8 cellular contexts compared by ENCODE assay signal in genomic region chr2:27071277-27071989, GRCh38. TPM values are rescaled to one million over a fixed set of nuclear protein-coding genes. Genes with fewer than 3 reads are reported as not detected.
DNase-seq lines count a peak whose midpoint lies in the region; TF ChIP-seq lines count a peak whose summit lies in the region.

TSS of gene OST4 (minus strand) at chr2:27071654.

- H3K4me3 Mint-ChIP-seq in H9: peak within 1 kb of the TSS; percentile 94 to 97

- no peak within 1 kb of the TSS for H3K4ac ChIP-seq in H9 (ENCODE audit: low read depth, low read length)

- H3K27ac ChIP-seq in H9 (ENCODE audit: insufficient read length, low read depth, low read length): no peak within 1 kb of the TSS

- H3K9ac ChIP-seq in ES-I3 (ENCODE audit: low read depth, low read length) (peak within 1 kb of the TSS; percentile 92), H9 (ENCODE audit: extremely low read depth, insufficient read length, low read length) (peak within 1 kb of the TSS; percentile 85)

- H3K4me3 ChIP-seq in MG63: peak within 1 kb of the TSS; percentile 92
- peak within 1 kb of the TSS; percentile 78 to 91 for H3K4me3 ChIP-seq in foreskin fibroblast (ENCODE audit: low read depth in 1 of 2, low read length in 2 of 2)
- peak within 1 kb of the TSS; percentile 92 for H3K4me3 ChIP-seq in neuron (ENCODE audit: low read length)

- H3K56ac ChIP-seq in H9 (ENCODE audit: insufficient read length, low read depth, low read length): no peak within 1 kb of the TSS

- no peaks in the 10 kb centered on the region; a peak in 1 of 5 replicates for H3K9me3 Mint-ChIP-seq in H9

- H3K36me3 Mint-ChIP-seq in H9 (ENCODE audit: insufficient read depth in 1 of 3, low read depth in 3 of 3): peaks cover 18 to 38% (median 38%) of the 10 kb centered on the region in 3 experiments; a peak in 6 of 7 replicates

- H4K5ac ChIP-seq in H9 (ENCODE audit: insufficient read length, low read depth, low read length): no peak within 1 kb of the TSS

- peak within 1 kb of the TSS; percentile 88 to 97 (median 95) for H3K27ac Mint-ChIP-seq in H9

- no peak within 1 kb of the TSS for H2BK5ac ChIP-seq in H9 (ENCODE audit: insufficient read length, low read length)

- peaks cover 2% of the 10 kb centered on the region for H3K79me1 ChIP-seq in H9 (ENCODE audit: insufficient read depth, low read depth, low read length, poor library complexity, severe bottlenecking)

- H3K27me3 ChIP-seq in H9 (ENCODE audit: insufficient read depth, low read length) (no peaks in the 10 kb centered on the region), MG63 (no peaks in the 10 kb centered on the region), neuron (ENCODE audit: insufficient read depth, low read length) (no peaks in the 10 kb centered on the region)

- H2AFZ ChIP-seq in H9 (ENCODE audit: low read length) (no peak within 1 kb of the TSS), neuron (ENCODE audit: low read depth, low read length) (peak within 1 kb of the TSS; percentile 76)

- peaks cover 14 to 17% of the 10 kb centered on the region in 2 experiments for H3K4me1 Mint-ChIP-seq in H9

- peak within 1 kb of the TSS; percentile 97 for H3K4me2 ChIP-seq in H9 (ENCODE audit: insufficient read depth, insufficient read length, low read length)

- no peak within 1 kb of the TSS for H2BK120ac ChIP-seq in H9 (ENCODE audit: low read depth, low read length, poor library complexity, severe bottlenecking)

- H3K9me3 ChIP-seq in ES-I3 (ENCODE audit: control insufficient read depth, insufficient read depth, low read length): no peaks in the 10 kb centered on the region
- no peaks in the 10 kb centered on the region for H3K9me3 ChIP-seq in H9 (ENCODE audit: control insufficient read depth, low read depth, low read length)
- H3K9me3 ChIP-seq in MG63: no peaks in the 10 kb centered on the region
- no peaks in the 10 kb centered on the region for H3K9me3 ChIP-seq in neuron (ENCODE audit: low read length)

- H3K4me1 ChIP-seq in ES-I3 (ENCODE audit: insufficient read depth, low read length) (peaks cover 9% of the 10 kb centered on the region), H9 (ENCODE audit: insufficient read depth, low read length) (no peaks in the 10 kb centered on the region), neuron (ENCODE audit: insufficient read depth, low read length) (peaks cover 31% of the 10 kb centered on the region)

- H3T11ph ChIP-seq in H9 (ENCODE audit: low read length): no peak within 1 kb of the TSS

- H3K27me3 Mint-ChIP-seq in H9 (ENCODE audit: low read depth): peaks cover 12% of the 10 kb centered on the region

- H3K36me3 ChIP-seq in ES-I3 (ENCODE audit: insufficient read depth, low read length) (peaks cover 15% of the 10 kb centered on the region), MG63 (peaks cover 33% of the 10 kb centered on the region), neuron (ENCODE audit: insufficient read depth, low read length) (peaks cover 36% of the 10 kb centered on the region)

- DNase-seq in H9 (peak; percentile 93), MG63 (peak; percentile 94), SIG-M5 treated with dmso at 0.1 percent for 504 hours (lab: John Stamatoyannopoulos, UW; ENCODE audit: unreplicated experiment) (peak; percentile 87), activated gamma-delta T cell treated with Interleukin-2 at 50 U/mL for 16 hours (peak; percentile 88), foreskin fibroblast (peak; percentile 94 to 98)

- peaks cover 12% of the 10 kb centered on the region for H3K23me2 ChIP-seq in H9 (ENCODE audit: insufficient read length, low read depth, low read length, poor library complexity, severe bottlenecking)

- H4K20me1 ChIP-seq in H9 (ENCODE audit: control insufficient read depth, insufficient read depth, insufficient read length): no peaks in the 10 kb centered on the region

- no peak within 1 kb of the TSS for H3K23ac ChIP-seq in H9 (ENCODE audit: insufficient read length, low read depth, low read length)

- H2BK12ac ChIP-seq in H9 (ENCODE audit: insufficient read length, low read depth, low read length): no peak within 1 kb of the TSS

- H4K8ac ChIP-seq in H9 (replicated peaks; ENCODE audit: insufficient read length, low read depth, low read length): no peak within 1 kb of the TSS

- H2BK20ac ChIP-seq in H9 (ENCODE audit: low read depth, low read length, poor library complexity, severe bottlenecking): no peak within 1 kb of the TSS

- H3K18ac ChIP-seq in H9 (ENCODE audit: insufficient read length, low read depth, low read length): peak within 1 kb of the TSS; percentile 51

- peak within 1 kb of the TSS; percentile 45; the same call in 1 of the 2 replicates for H3K14ac ChIP-seq in H9 (ENCODE audit: insufficient read depth, low read length)

- WGBS in H9 (ENCODE audit: extremely low coverage, insufficient read length, low lambda C conversion rate): no CpG with 5 or more reads among the region's 86 CpGs

- H2AK5ac ChIP-seq in H9 (ENCODE audit: insufficient read length, low read length): no peak within 1 kb of the TSS

- peaks cover 5% of the 10 kb centered on the region; the same call in 1 of the 2 replicates for H3K79me2 ChIP-seq in H9 (ENCODE audit: insufficient read depth, low read length)

- no peak within 1 kb of the TSS for H2BK15ac ChIP-seq in H9 (ENCODE audit: low read depth, low read length)

- H4K91ac ChIP-seq in H9 (ENCODE audit: insufficient read length, low read depth, low read length): no peak within 1 kb of the TSS

- TF ChIP-seq CTCF in H9 (conservative IDR thresholded peaks at IDR 0.05) (no peak), foreskin fibroblast (IDR thresholded peaks at IDR 0.05; ENCODE audit: low read depth, low read length) (no peak), subcutaneous adipose tissue (IDR thresholded peaks at IDR 0.05; ENCODE audit: low read depth) (no peak)

RNA-seq across cellular contexts. Expression of gene OST4, which starts in this region (rescaled TPM):
- total RNA-seq in H9 (2021) (214 and 215 TPM in 2 replicates), subcutaneous adipose tissue (100 to 1,000 TPM; 207 to 425 (median 263) TPM)
- total RNA-seq in MG63 (2014; rRNA removed; shearing (Covaris generic); ENCODE audit: low replicate concordance): 260 and 483 TPM in 2 replicates
